ENCODE assay signal across 20 cellular contexts in genomic region chr3:61897848-61898247, GRCh38.
A peak's percentile ranks its signal among the peaks of the same experiment; 100 is the strongest.
DNase-seq lines count a peak whose midpoint lies in the region; ATAC-seq and TF ChIP-seq lines count a peak whose summit lies in the region.
"Had no signal": no experiment of that assay in that cellular context is flagged by ENCODE, and none has a peak within 500 bp of the region (broad histone marks: within the 10 kb centered on the region; RNA-seq: fewer than 3 reads in every experiment).

No MANE protein-coding gene starts in this region.

- peaks cover 13 to 34% of the 10 kb centered on the region in 2 donors for H3K4me1 Mint-ChIP-seq in stimulated activated naive B cell treated with anti-CD40 and anti-IgM and Interleukin-4, amounts not matched to agents 10 μg/mL and 1 μg/mL and 100 μg/mL, for 72 hours
- H3K4me1 Mint-ChIP-seq: CD8-positive, alpha-beta memory T cell had no signal

- peak overlapping the region; percentile 22 for H3K27ac Mint-ChIP-seq in stimulated activated naive B cell treated with anti-CD40 and anti-IgM and Interleukin-4, amounts not matched to agents 10 μg/mL and 1 μg/mL and 100 μg/mL, for 72 hours
- H3K27ac Mint-ChIP-seq: B cell; CD4-positive, CD25-positive, alpha-beta regulatory T cell; CD8-positive, alpha-beta memory T cell had no signal

- peaks cover 3 to 5% of the 10 kb centered on the region in 2 donors for H3K27me3 Mint-ChIP-seq in stimulated activated naive B cell treated with anti-CD40 and anti-IgM and Interleukin-4, amounts not matched to agents 10 μg/mL and 1 μg/mL and 100 μg/mL, for 72 hours
- H3K27me3 Mint-ChIP-seq: CD4-positive, CD25-positive, alpha-beta regulatory T cell had no signal

- H3K4me1 ChIP-seq in OCI-LY3 (ENCODE audit: low read length), result peaks cover 70% of the 10 kb centered on the region
- peaks cover 25% of the 10 kb centered on the region for H3K4me1 ChIP-seq in MM.1S (ENCODE audit: low read length)

- H3K9me3 ChIP-seq in OCI-LY3 (ENCODE audit: insufficient read depth, low read length), result no peaks in the 10 kb centered on the region
- H3K9me3 ChIP-seq in MM.1S (replicated peaks; ENCODE audit: insufficient read depth, low read length), result no peaks in the 10 kb centered on the region
- H3K9me3 ChIP-seq: BLaER1 treated with 17β-estradiol and CSF1 and Interleukin-3, amounts not matched to agents 10 nM and 100 nM; HAP-1 had no signal

- H3K36me3 ChIP-seq in OCI-LY3 (replicated peaks; ENCODE audit: low read depth, low read length) (no peaks in the 10 kb centered on the region), MM.1S (replicated peaks; ENCODE audit: insufficient read depth, low read length) (no peaks in the 10 kb centered on the region)
- H3K36me3 ChIP-seq: BLaER1 treated with 17β-estradiol and CSF1 and Interleukin-3, amounts not matched to agents 10 nM and 100 nM; HAP-1 had no signal

- H4K20me1 ChIP-seq in OCI-LY3 (ENCODE audit: insufficient read depth, low read length) (no peaks in the 10 kb centered on the region), MM.1S (ENCODE audit: insufficient read depth, low read length) (no peaks in the 10 kb centered on the region)

- peak; percentile 2 for DNase-seq in CD1c-positive myeloid dendritic cell (ENCODE audit: extremely low spot score)
- peak; percentile 36 for DNase-seq in medulla oblongata (ENCODE audit: extremely low spot score)
- DNase-seq in stimulated activated naive B cell treated with anti-CD40 and anti-IgM and Interleukin-4, amounts not matched to agents 10 μg/mL and 1 μg/mL and 100 μg/mL, for 72 hours, result no peak
- no peak for DNase-seq in MM.1S
- no peak for DNase-seq in NCI-H2107 (lab: John Stamatoyannopoulos, UW)
- no peak for DNase-seq in middle frontal gyrus (ENCODE audit: extremely low spot score, low spot score)
- DNase-seq: 8988T; CD4-positive, CD25-positive, alpha-beta regulatory T cell; CD8-positive, alpha-beta memory T cell; COR-L47; DMS 273 treated with DMSO at 0.1 percent for 48 hours; DMS53; DND-41; EL; GM23248 had no signal

- peaks cover 17% of the 10 kb centered on the region for H3F3A ChIP-seq in MM.1S (ENCODE audit: insufficient read depth, low read length)

- no peak overlapping the region for H2AFZ ChIP-seq in OCI-LY3 (ENCODE audit: low read depth, low read length)
- no peak overlapping the region for H2AFZ ChIP-seq in MM.1S (ENCODE audit: low read length)
- H2AFZ ChIP-seq: GM23248 had no signal

- H3K4me3 Mint-ChIP-seq in stimulated activated naive B cell treated with anti-CD40 and anti-IgM and Interleukin-4, amounts not matched to agents 10 μg/mL and 1 μg/mL and 100 μg/mL, for 72 hours, result no peak overlapping the region
- H3K4me3 Mint-ChIP-seq: B cell; CD4-positive, CD25-positive, alpha-beta regulatory T cell; CD8-positive, alpha-beta memory T cell had no signal

- peak overlapping the region; percentile 80 for H3K4me2 ChIP-seq in OCI-LY3 (ENCODE audit: low read length)
- H3K4me2 ChIP-seq in MM.1S (ENCODE audit: low read depth, low read length), result no peak overlapping the region

- peak overlapping the region; percentile 78 for H3K27ac ChIP-seq in OCI-LY3 (ENCODE audit: low read length)
- no peak overlapping the region for H3K27ac ChIP-seq in MM.1S (ENCODE audit: low read length)
- H3K27ac ChIP-seq: BLaER1 treated with 17β-estradiol and CSF1 and Interleukin-3, amounts not matched to agents 10 nM and 100 nM; GM23248; HL-60 had no signal

- peaks cover 0 to 3% of the 10 kb centered on the region in 2 donors for H3K9me3 Mint-ChIP-seq in stimulated activated naive B cell treated with anti-CD40 and anti-IgM and Interleukin-4, amounts not matched to agents 10 μg/mL and 1 μg/mL and 100 μg/mL, for 72 hours

- TF ChIP-seq CTCF in OCI-LY3 (IDR thresholded peaks at IDR 0.05; ENCODE audit: low read depth, low read length) (no peak), MM.1S (IDR thresholded peaks at IDR 0.05; ENCODE audit: low read length) (no peak)

- H3K4me3 ChIP-seq in OCI-LY3 (ENCODE audit: low read length), result peak overlapping the region; percentile 53
- H3K4me3 ChIP-seq in MM.1S (ENCODE audit: low read length), result no peak overlapping the region
- H3K4me3 ChIP-seq: BLaER1 treated with 17β-estradiol and CSF1 and Interleukin-3, amounts not matched to agents 10 nM and 100 nM; GM23248; HAP-1 had no signal

- no peaks in the 10 kb centered on the region for H3K36me3 Mint-ChIP-seq in stimulated activated naive B cell treated with anti-CD40 and anti-IgM and Interleukin-4, amounts not matched to agents 10 μg/mL and 1 μg/mL and 100 μg/mL, for 72 hours
- H3K36me3 Mint-ChIP-seq: CD4-positive, CD25-positive, alpha-beta regulatory T cell had no signal

- H3K9ac ChIP-seq in OCI-LY3 (ENCODE audit: low read length), result peak overlapping the region; percentile 43; the same call in 1 of the 2 replicates
- H3K9ac ChIP-seq in MM.1S (ENCODE audit: low read length), result no peak overlapping the region
- H3K9ac ChIP-seq: BLaER1 treated with 17β-estradiol and CSF1 and Interleukin-3, amounts not matched to agents 10 nM and 100 nM; GM23248 had no signal

- H3K9me2 ChIP-seq in MM.1S (replicated peaks; ENCODE audit: insufficient read depth, low read length), result no peaks in the 10 kb centered on the region

- H3K79me2 ChIP-seq in OCI-LY3 (ENCODE audit: low read length) (peaks cover 10% of the 10 kb centered on the region; the same call in 1 of the 2 replicates), MM.1S (ENCODE audit: low read length) (peaks cover 9% of the 10 kb centered on the region; the same call in 1 of the 2 replicates)

- no peaks in the 10 kb centered on the region for H3K27me3 ChIP-seq in OCI-LY3 (ENCODE audit: low read depth, low read length)
- no peaks in the 10 kb centered on the region for H3K27me3 ChIP-seq in MM.1S (replicated peaks; ENCODE audit: insufficient read depth, low read length)
- H3K27me3 ChIP-seq: BLaER1 treated with 17β-estradiol and CSF1 and Interleukin-3, amounts not matched to agents 10 nM and 100 nM had no signal

- peak; percentile 57 to 58 for ATAC-seq in stimulated activated naive B cell treated with anti-CD40 and anti-IgM and Interleukin-4, amounts not matched to agents 10 μg/mL and 1 μg/mL and 100 μg/mL, for 72 hours (replicated peaks)

Comparison
In these comparisons a context has a peak if more than half of its experiments do, and no peak if none do; other contexts are left out.
1. DNase-seq: peak in CD1c-positive myeloid dendritic cell (single experiment) and medulla oblongata (single experiment); none in stimulated activated naive B cell treated with anti-CD40 and anti-IgM and Interleukin-4, amounts not matched to agents 10 μg/mL and 1 μg/mL and 100 μg/mL, for 72 hours (single experiment), MM.1S (single experiment), NCI-H2107 (single experiment) and middle frontal gyrus (single experiment).